ENCODE assay signal across 12 cellular contexts in genomic region chr9:94908041-94908563, GRCh38.
DNase-seq lines count a peak whose midpoint lies in the region; ATAC-seq and TF ChIP-seq lines count a peak whose summit lies in the region.
"Had no signal": no experiment of that assay in that cellular context is flagged by ENCODE, and none has a peak within 500 bp of the region (broad histone marks: within the 10 kb centered on the region; RNA-seq: fewer than 3 reads in every experiment).

No MANE protein-coding gene starts in this region.

- TF ChIP-seq CTCF in HEK293 (tag by site-specific recombination; IDR thresholded peaks at IDR 0.05) (no peak), right atrium auricular region (IDR thresholded peaks at IDR 0.05) (no peak), WERI-Rb-1 (IDR thresholded peaks at IDR 0.05; ENCODE audit: low read depth, low read length) (no peak)

- H3K27me3 ChIP-seq in right atrium auricular region = no peaks in the 10 kb centered on the region
- H3K27me3 ChIP-seq in WERI-Rb-1 (ENCODE audit: insufficient read depth, low read depth, severe bottlenecking) = no peaks in the 10 kb centered on the region
- H3K27me3 ChIP-seq: BLaER1 treated with 17β-estradiol and CSF1 and Interleukin-3, amounts not matched to agents 10 nM and 100 nM had no signal

- H3K27ac ChIP-seq in HEK293 (ENCODE audit: extremely low read depth, low read depth, low read length) (no peak overlapping the region), right atrium auricular region (peak overlapping the region; percentile 68 to 71), WERI-Rb-1 (no peak overlapping the region)
- H3K27ac ChIP-seq: BLaER1 treated with 17β-estradiol and CSF1 and Interleukin-3, amounts not matched to agents 10 nM and 100 nM had no signal

- H3K4me1 ChIP-seq in HEK293 (ENCODE audit: control insufficient read depth, insufficient read depth, low read length) (no peaks in the 10 kb centered on the region), right atrium auricular region (peaks cover 0 to 22% of the 10 kb centered on the region in 2 donors)
- H3K4me1 ChIP-seq: BLaER1 treated with 17β-estradiol and CSF1 and Interleukin-3, amounts not matched to agents 10 nM and 100 nM had no signal

- CTCF ChIA-PET in HEK293 (lab: Yijun Ruan, JAX) = interaction anchor here (0.6 to 2.0 kb wide), 2 partner anchors 120 to 226 kb away, joined by 3 to 5 read pairs; no protein-coding TSS in a partner anchor

- H3K9me3 ChIP-seq in HEK293 (ENCODE audit: control insufficient read depth, insufficient read depth, low read depth, low read length) (no peaks in the 10 kb centered on the region), right atrium auricular region (no peaks in the 10 kb centered on the region), WERI-Rb-1 (ENCODE audit: severe bottlenecking) (no peaks in the 10 kb centered on the region)
- H3K9me3 ChIP-seq: BLaER1 treated with 17β-estradiol and CSF1 and Interleukin-3, amounts not matched to agents 10 nM and 100 nM had no signal

- H3K4me3 ChIP-seq in HEK293 (ENCODE audit: low read depth, low read length) (no peak overlapping the region), right atrium auricular region (no peak overlapping the region), skeletal muscle cell (ENCODE audit: low read depth, low read length) (no peak overlapping the region), WERI-Rb-1 (ENCODE audit: low read depth, low read length) (no peak overlapping the region)
- H3K4me3 ChIP-seq: BLaER1 treated with 17β-estradiol and CSF1 and Interleukin-3, amounts not matched to agents 10 nM and 100 nM had no signal

- ATAC-seq in GM19395 (IDR thresholded peaks at IDR 0.05; ENCODE audit: unreplicated experiment) (no peak), HG02840 (IDR thresholded peaks at IDR 0.05; ENCODE audit: low FRiP score, unreplicated experiment) (no peak)

- H3K36me3 ChIP-seq in HEK293 (ENCODE audit: control insufficient read depth in 2 of 2, insufficient read depth in 1 of 2, low read length in 2 of 2) (no peaks in the 10 kb centered on the region), right atrium auricular region (no peaks in the 10 kb centered on the region), WERI-Rb-1 (no peaks in the 10 kb centered on the region)

- DNase-seq in amniotic epithelial cell (ENCODE audit: low read depth) (peak; percentile 44), right atrium auricular region (ENCODE audit: low spot score) (no peak), skeletal muscle cell (ENCODE audit: low read depth) (peak; percentile 58), HUDEP-2 (lab: John Stamatoyannopoulos, UW; ENCODE audit: unreplicated experiment in 76 of 76) (no peak), WERI-Rb-1 (no peak)
- DNase-seq: activated CD4-positive, alpha-beta memory T cell treated with anti-CD3 and anti-CD28 coated beads, Interleukin-2, amount 10 ng/mL, durations not matched to agents 7 days and 5 days; activated naive CD8-positive, alpha-beta T cell treated with anti-CD3 and anti-CD28 coated beads for 36 hours; H7 had no signal

- POLR2A ChIA-PET in HEK293 (lab: Yijun Ruan, JAX) = no interaction called here

TF ChIP-seq in HEK293, 187 proteins besides CTCF, POLR2A, EP300 and RAD21:
- TF ChIP-seq PRDM6 (tag by site-specific recombination; IDR thresholded peaks at IDR 0.05) (no peak), PRDM10 (tag by site-specific recombination; IDR thresholded peaks at IDR 0.05) (peak; percentile 35), FEZF1 (tag by site-specific recombination; IDR thresholded peaks at IDR 0.05) (0 out of 2 replicates have a peak, but pooled peaks have one; percentile 20), ZNF157 (tag by site-specific recombination; IDR thresholded peaks at IDR 0.05) (no peak)

Comparison
In these comparisons a context has a peak if more than half of its experiments do, and no peak if none do; other contexts are left out.
1. H3K27ac ChIP-seq: peak in right atrium auricular region (2 of 2); none in HEK293 (single experiment) and WERI-Rb-1 (single experiment).
2. DNase-seq: peak in amniotic epithelial cell (single experiment) and skeletal muscle cell (single experiment); none in right atrium auricular region (single experiment), HUDEP-2 (0 of 76) and WERI-Rb-1 (single experiment).